In genomic region chr3:34367521-34367920, GRCh38 we compare ENCODE assay signal across 24 cellular contexts.
"Had no signal": no experiment of that assay in that cellular context is flagged by ENCODE, and none has a peak within 500 bp of the region (broad histone marks: within the 10 kb centered on the region; RNA-seq: fewer than 3 reads in every experiment).

No MANE protein-coding gene starts in this region.

- H3K27me3 ChIP-seq: colonic mucosa, dorsolateral prefrontal cortex, esophagus muscularis mucosa, esophagus squamous epithelium, foreskin keratinocyte, gastrocnemius medialis, gastroesophageal sphincter, heart left ventricle, heart right ventricle had no signal

- H3K27me3 Mint-ChIP-seq: dendritic cell treated with granulocyte-macrophage colony-stimulating factor and Interleukin-4, amounts not matched to agents 40 ng/mL and 50 ng/mL, for 4 days had no signal

- H3K4me3 ChIP-seq: colonic mucosa, coronary artery, dorsolateral prefrontal cortex, esophagus muscularis mucosa, esophagus squamous epithelium, gastrocnemius medialis, gastroesophageal sphincter, heart left ventricle, heart right ventricle had no signal

- H3K9me3 Mint-ChIP-seq: endodermal cell had no signal

- H3K27ac ChIP-seq: colonic mucosa, coronary artery, dorsolateral prefrontal cortex, epithelial cell of prostate, esophagus muscularis mucosa, esophagus squamous epithelium, foreskin keratinocyte, gastrocnemius medialis, gastroesophageal sphincter, heart left ventricle, heart right ventricle had no signal

- H3K36me3 ChIP-seq: colonic mucosa, esophagus muscularis mucosa, esophagus squamous epithelium, gastrocnemius medialis, gastroesophageal sphincter, heart left ventricle, heart right ventricle had no signal

- H3K9me3 ChIP-seq: colonic mucosa, esophagus muscularis mucosa, esophagus squamous epithelium, gastrocnemius medialis, gastroesophageal sphincter, heart left ventricle, heart right ventricle had no signal

- H3K4me1 ChIP-seq: colonic mucosa, esophagus muscularis mucosa, foreskin keratinocyte, gastrocnemius medialis, gastroesophageal sphincter, heart left ventricle had no signal

- H3K27ac Mint-ChIP-seq: dendritic cell treated with granulocyte-macrophage colony-stimulating factor and Interleukin-4, amounts not matched to agents 40 ng/mL and 50 ng/mL, for 4 days; effector memory CD8-positive, alpha-beta T cell; endodermal cell had no signal

- DNase-seq: colonic mucosa; cortex of kidney; dermis blood vessel endothelial cell; dorsolateral prefrontal cortex; effector CD4-positive, alpha-beta T cell; effector CD8-positive, alpha-beta T cell; effector memory CD4-positive, alpha-beta T cell; effector memory CD8-positive, alpha-beta T cell; endodermal cell; erythroblast; esophagus squamous epithelium; foreskin fibroblast; foreskin keratinocyte; foreskin melanocyte; gastrocnemius medialis; glutamatergic neuron; head of caudate nucleus; heart left ventricle; heart right ventricle had no signal

- H3K4me3 Mint-ChIP-seq: dendritic cell treated with granulocyte-macrophage colony-stimulating factor and Interleukin-4, amounts not matched to agents 40 ng/mL and 50 ng/mL, for 4 days; effector memory CD8-positive, alpha-beta T cell; endodermal cell had no signal
